In genomic region chr21:45508607-45509565, GRCh38 we compare ENCODE assay signal across 1 cellular context.
TF ChIP-seq lines count a peak whose summit lies in the region.

No MANE protein-coding gene starts in this region.

TF ChIP-seq in HepG2, 621 proteins besides CTCF, POLR2A, EP300 and RAD21 (continued from another document and continues in another):
- TF ChIP-seq ATF4 (CRISPR knock-in tag; IDR thresholded peaks at IDR 0.05) (no peak), SUZ12 (IDR thresholded peaks at IDR 0.05; ENCODE audit: low read depth, low read length) (no peak), ZBTB7B (CRISPR knock-in tag; IDR thresholded peaks at IDR 0.05) (no peak), FUBP1 (CRISPR knock-in tag; IDR thresholded peaks at IDR 0.05; ENCODE audit: borderline replicate concordance) (no peak), ATF3 (CRISPR knock-in tag; IDR thresholded peaks at IDR 0.05) (no peak), KIAA2018 (CRISPR knock-in tag; IDR thresholded peaks at IDR 0.05; ENCODE audit: borderline replicate concordance) (no peak), ATF7-NPFF (CRISPR knock-in tag; IDR thresholded peaks at IDR 0.05; ENCODE audit: low read depth) (no peak), ZBTB3 (CRISPR knock-in tag; IDR thresholded peaks at IDR 0.05; ENCODE audit: borderline replicate concordance, low read depth) (no peak), ZBTB42 (CRISPR knock-in tag; IDR thresholded peaks at IDR 0.05) (no peak), ATF5 (CRISPR knock-in tag; IDR thresholded peaks at IDR 0.05; ENCODE audit: low read depth) (no peak), FOXA3 (CRISPR knock-in tag; IDR thresholded peaks at IDR 0.05) (no peak), HMGA1 (CRISPR knock-in tag; conservative IDR thresholded peaks at IDR 0.05) (no peak), CREBL2 (CRISPR knock-in tag; IDR thresholded peaks at IDR 0.05; ENCODE audit: borderline replicate concordance) (no peak), ZBTB14 (CRISPR knock-in tag; IDR thresholded peaks at IDR 0.05) (no peak), NR1H2 (CRISPR knock-in tag; IDR thresholded peaks at IDR 0.05; ENCODE audit: borderline replicate concordance, low read depth) (no peak), ZNF710 (CRISPR knock-in tag; IDR thresholded peaks at IDR 0.05; ENCODE audit: borderline replicate concordance) (0 out of 2 replicates have a peak, but pooled peaks have one; percentile 38), MIER3 (CRISPR knock-in tag; IDR thresholded peaks at IDR 0.05; ENCODE audit: borderline replicate concordance) (no peak), REPIN1 (CRISPR knock-in tag; IDR thresholded peaks at IDR 0.05; ENCODE audit: borderline replicate concordance, low read depth) (peak; percentile 20; the same call in 1 of the 2 replicates), ZNF747 (CRISPR knock-in tag; IDR thresholded peaks at IDR 0.05; ENCODE audit: borderline replicate concordance) (0 out of 2 replicates have a peak, but pooled peaks have one; percentile 26), MEF2D (CRISPR knock-in tag; IDR thresholded peaks at IDR 0.05) (no peak), ZNF788 (CRISPR knock-in tag; IDR thresholded peaks at IDR 0.05; ENCODE audit: borderline replicate concordance) (no peak; the same call in 1 of the 2 replicates), ZNF720 (CRISPR knock-in tag; IDR thresholded peaks at IDR 0.05) (no peak), HNF1B (CRISPR knock-in tag; IDR thresholded peaks at IDR 0.05) (no peak), KMT2B (CRISPR knock-in tag; IDR thresholded peaks at IDR 0.05) (no peak), ZNF274 (CRISPR knock-in tag; IDR thresholded peaks at IDR 0.05) (no peak), NFKB2 (CRISPR knock-in tag; IDR thresholded peaks at IDR 0.05; ENCODE audit: borderline replicate concordance) (no peak), RORA (CRISPR knock-in tag; IDR thresholded peaks at IDR 0.05) (no peak), ZNF567 (CRISPR knock-in tag; IDR thresholded peaks at IDR 0.05; ENCODE audit: borderline replicate concordance) (no peak), ZNF780A (CRISPR knock-in tag; IDR thresholded peaks at IDR 0.05) (no peak), MATR3 (CRISPR knock-in tag; IDR thresholded peaks at IDR 0.05) (no peak), CREB1 (IDR thresholded peaks at IDR 0.05) (no peak), CREB1 (CRISPR knock-in tag; IDR thresholded peaks at IDR 0.05) (no peak), EEA1 (CRISPR knock-in tag; IDR thresholded peaks at IDR 0.05; ENCODE audit: borderline replicate concordance) (no peak), ZNF629 (CRISPR knock-in tag; conservative IDR thresholded peaks at IDR 0.05) (no peak), ZNF841 (CRISPR knock-in tag; IDR thresholded peaks at IDR 0.05; ENCODE audit: borderline replicate concordance) (no peak), ZSCAN30 (CRISPR knock-in tag; IDR thresholded peaks at IDR 0.05) (no peak), BORCS8-MEF2B (CRISPR knock-in tag; IDR thresholded peaks at IDR 0.05) (no peak), NONO (IDR thresholded peaks at IDR 0.05) (no peak), NONO (CRISPR knock-in tag; conservative IDR thresholded peaks at IDR 0.05) (0 out of 2 replicates have a peak, but pooled peaks have one; percentile 10), BCL6 (CRISPR knock-in tag; IDR thresholded peaks at IDR 0.05) (no peak), ZNF572 (CRISPR knock-in tag; IDR thresholded peaks at IDR 0.05) (no peak), THRA (CRISPR knock-in tag; IDR thresholded peaks at IDR 0.05; ENCODE audit: borderline replicate concordance) (peak; percentile 67; the same call in 1 of the 2 replicates), FOSL2 (CRISPR knock-in tag; IDR thresholded peaks at IDR 0.05) (peak; percentile 20; the same call in 1 of the 2 replicates), ZNF260 (CRISPR knock-in tag; IDR thresholded peaks at IDR 0.05; ENCODE audit: borderline replicate concordance, low read depth) (no peak), ZNF513 (CRISPR knock-in tag; conservative IDR thresholded peaks at IDR 0.05) (no peak), ZFAT (CRISPR knock-in tag; conservative IDR thresholded peaks at IDR 0.05) (no peak)
